14 cellular contexts compared by ENCODE assay signal in the genomic region with DNA sequence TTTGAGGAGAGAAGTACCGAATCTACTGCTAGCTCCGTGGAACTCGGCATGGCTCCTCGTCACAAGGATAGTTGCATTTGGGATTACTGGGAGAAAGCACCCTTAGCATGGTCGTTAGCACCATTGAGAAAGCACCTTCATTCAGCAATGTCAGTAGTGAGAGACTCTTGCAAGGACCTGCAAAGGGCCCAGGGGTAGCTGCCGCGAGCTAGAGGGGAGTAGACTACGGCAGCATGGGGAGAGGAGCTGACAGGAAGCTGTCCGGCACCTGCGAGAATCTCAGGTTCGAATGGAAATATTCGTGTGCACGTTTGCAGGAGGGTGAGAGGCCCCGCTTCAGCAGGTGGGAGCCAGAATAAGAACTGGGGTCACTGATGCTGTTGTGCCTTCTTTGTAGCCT. TPM values are rescaled to one million over a fixed set of nuclear protein-coding genes. Genes with fewer than 3 reads are reported as not detected.
DNase-seq lines count a peak whose midpoint lies in the region; ATAC-seq and TF ChIP-seq lines count a peak whose summit lies in the region.
"Had no signal": no experiment of that assay in that cellular context is flagged by ENCODE, and none has a peak within 500 bp of the region (broad histone marks: within the 10 kb centered on the region; RNA-seq: fewer than 3 reads in every experiment).

No MANE protein-coding gene starts in this region.

- TF ChIP-seq CTCF in adrenal gland (IDR thresholded peaks at IDR 0.05) = no peak

- no peaks in the 10 kb centered on the region for H3K9me3 ChIP-seq in adrenal gland (replicated peaks in 1 of 3)
- H3K9me3 ChIP-seq: SJSA1, tibial artery had no signal

- no peak overlapping the region for H3K27ac ChIP-seq in adrenal gland
- H3K27ac ChIP-seq: SJSA1, tibial artery had no signal

- H3K27me3 ChIP-seq in adrenal gland = no peaks in the 10 kb centered on the region
- H3K27me3 ChIP-seq: SJSA1, tibial artery had no signal

- intact Hi-C loops in adrenal gland (cut with DNase I) = loop anchor here in 1 of 2 donors (10.0 kb wide), 2 partner anchors 102 to 372 kb away; a partner anchor contains a TSS

- peak; percentile 70 for TF ChIP-seq POLR2A in GM18505 (IDR thresholded peaks at IDR 0.05; ENCODE audit: borderline replicate concordance, extremely low read depth, insufficient read depth, insufficient read length)
- no peak for TF ChIP-seq POLR2A in adrenal gland (IDR thresholded peaks at IDR 0.05)

- H3K36me3 ChIP-seq in adrenal gland (replicated peaks in 1 of 2) = no peaks in the 10 kb centered on the region
- H3K36me3 ChIP-seq: SJSA1, tibial artery had no signal

- ATAC-seq in GM18505 (IDR thresholded peaks at IDR 0.05; ENCODE audit: unreplicated experiment) (peak; percentile 32), GM21360 (IDR thresholded peaks at IDR 0.05; ENCODE audit: unreplicated experiment) (peak; percentile 30), HG03175 (IDR thresholded peaks at IDR 0.05; ENCODE audit: unreplicated experiment) (peak; percentile 43)
- ATAC-seq: activated CD4-positive, CD25-positive, alpha-beta regulatory T cell treated with anti-CD3 and anti-CD28 coated beads, Interleukin-2, amount 50 U/mL, for 24 hours; naive thymus-derived CD8-positive, alpha-beta T cell had no signal

- peaks cover 0 to 5% of the 10 kb centered on the region in 2 donors for H3K4me1 ChIP-seq in adrenal gland (replicated peaks in 1 of 2)

- H3K4me3 ChIP-seq in adrenal gland = no peak overlapping the region
- H3K4me3 ChIP-seq: SJSA1, tibial artery had no signal

- 82 to 89% (median 88%) methylated on average over 13 to 14 of the region's 14 CpGs for WGBS in adrenal gland, 4 donors

- DNase-seq in germinal center (ENCODE audit: low spot score) (peak; percentile 74), CD1c-positive myeloid dendritic cell (ENCODE audit: extremely low spot score) (no peak), cortex of kidney (lab: John Stamatoyannopoulos, UW) (no peak), adrenal gland (no peak)
- DNase-seq in activated effector memory CD4-positive, alpha-beta T cell treated with anti-CD3 and anti-CD28 coated beads, Interleukin-2, amount 50 U/mL, for 16 hours = no peak
- DNase-seq: activated T-cell treated with anti-CD3 and anti-CD28 coated beads, Interleukin-2, amount 50 U/mL, for 48 hours; naive thymus-derived CD8-positive, alpha-beta T cell; NCI-H2029; tibial artery had no signal

RNA-seq across cellular contexts. Expression of a gene that starts 20.2 kb away (rescaled TPM):
- total RNA-seq in adrenal gland = under 1 TPM in 5 of 8 donors, not detected in 3; 0.11 to 0.60 (median 0.19) TPM
- under 1 TPM; 0.11 to 0.40 (median 0.13) TPM for polyA plus RNA-seq in adrenal gland
- total RNA-seq: SJSA1 had no signal

RNA-seq across cellular contexts. Expression of a gene that starts 42.0 kb away (rescaled TPM):
- 10 to 100 TPM; 13.2 to 60.0 (median 16.5) TPM for total RNA-seq in adrenal gland
- 1 to 10 TPM; 2.5 to 5.9 (median 2.8) TPM for polyA plus RNA-seq in adrenal gland
